In the genomic region with DNA sequence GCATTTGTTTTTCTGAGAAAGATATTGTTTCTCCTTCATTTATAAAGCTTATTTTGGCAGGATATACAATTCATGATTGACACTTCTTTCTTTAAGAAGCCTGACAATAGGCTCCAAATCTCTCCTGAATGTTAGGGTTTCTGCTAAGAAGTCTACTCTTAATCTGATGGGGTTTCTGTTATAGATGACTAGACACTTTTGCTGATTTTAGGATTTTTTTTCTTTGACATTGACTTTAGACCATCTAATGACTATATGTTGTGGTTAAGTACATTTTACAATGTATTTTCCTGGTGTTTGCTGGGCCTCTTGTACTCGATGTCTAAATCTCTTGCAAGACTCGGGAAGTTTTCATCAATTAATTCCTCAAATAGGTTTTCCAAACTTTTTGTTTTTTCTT, we compare ENCODE assay signal across 33 cellular contexts.
"Had no signal": no experiment of that assay in that cellular context is flagged by ENCODE, and none has a peak within 500 bp of the region (broad histone marks: within the 10 kb centered on the region; RNA-seq: fewer than 3 reads in every experiment).

No MANE protein-coding gene starts in this region.

- H3K36me3 ChIP-seq: adrenal gland, ascending aorta, brain microvascular endothelial cell, breast epithelium, cardiac muscle cell had no signal

- H3K9me3 ChIP-seq: adrenal gland, body of pancreas had no signal

- H3K4me1 ChIP-seq: adrenal gland, ascending aorta, body of pancreas, breast epithelium had no signal

- FAIRE-seq: astrocyte, bronchial epithelial cell had no signal

- DNase-seq: activated effector memory CD4-positive, alpha-beta T cell treated with anti-CD3 and anti-CD28 coated beads, Interleukin-2, amount 50 U/mL, for 16 hours; activated effector memory CD4-positive, alpha-beta T cell treated with Interleukin-2 at 50 U/mL for 16 hours; activated gamma-delta T cell; activated gamma-delta T cell treated with Interleukin-2 at 50 U/mL for 16 hours; activated naive CD4-positive, alpha-beta T cell; activated naive CD4-positive, alpha-beta T cell treated with anti-CD3 and anti-CD28 coated beads for 36 hours; activated naive CD4-positive, alpha-beta T cell treated with anti-CD3 and anti-CD28 coated beads, Interleukin-2, amount 10 ng/mL, durations not matched to agents 7 days and 5 days; activated naive CD4-positive, alpha-beta T cell treated with anti-CD3 and anti-CD28 coated beads, Interleukin-2, amount 50 U/mL, for 16 hours; activated naive CD4-positive, alpha-beta T cell treated with Interleukin-2 at 50 U/mL for 16 hours; activated naive CD8-positive, alpha-beta T cell treated with anti-CD3 and anti-CD28 coated beads for 36 hours; activated naive CD8-positive, alpha-beta T cell treated with anti-CD3 and anti-CD28 coated beads, Interleukin-2, amount 10 ng/mL, durations not matched to agents 7 days and 5 days; activated naive CD8-positive, alpha-beta T cell treated with anti-CD3 and anti-CD28 coated beads, Interleukin-2, amount 50 U/mL, for 24 hours; activated T-cell treated with anti-CD3 and anti-CD28 coated beads, Interleukin-2, amount 50 U/mL, for 24 hours; activated T-cell treated with anti-CD3 and anti-CD28 coated beads, Interleukin-2, amount 50 U/mL, for 4 hours; activated T-cell treated with anti-CD3 and anti-CD28 coated beads, Interleukin-2, amount 50 U/mL, for 48 hours; activated T-cell treated with anti-CD3 and anti-CD28 coated beads, Interleukin-2, amount 50 U/mL, for 72 hours; adrenal gland; amniotic stem cell; amygdala; anterior cingulate cortex; aorta; body of pancreas; brain microvascular endothelial cell; caudate nucleus; central memory CD4-positive, alpha-beta T cell; cerebellar nuclear complex had no signal

- H3K27ac ChIP-seq: adrenal gland, ascending aorta, body of pancreas, brain microvascular endothelial cell, breast epithelium, cardiac muscle cell had no signal

- ATAC-seq: activated naive CD4-positive, alpha-beta T cell treated with anti-CD3 and anti-CD28 coated beads, Interleukin-2, amount 50 U/mL, for 72 hours; activated naive CD8-positive, alpha-beta T cell treated with anti-CD3 and anti-CD28 coated beads, Interleukin-2, amount 50 U/mL, for 24 hours; activated T-cell treated with anti-CD3 and anti-CD28 coated beads, Interleukin-2, amount 50 U/mL, for 4 hours; activated T-cell treated with anti-CD3 and anti-CD28 coated beads, Interleukin-2, amount 50 U/mL, for 72 hours; activated T-helper 17 cell treated with anti-CD3 and anti-CD28 coated beads, Interleukin-2, amount 50 U/mL, for 72 hours; body of pancreas had no signal

- H3K4me3 ChIP-seq: adrenal gland, ascending aorta, body of pancreas, breast epithelium, cardiac muscle cell had no signal

- H3K27me3 ChIP-seq: adrenal gland, ascending aorta, body of pancreas, brain microvascular endothelial cell, breast epithelium, cardiac muscle cell had no signal
